In the genomic region with DNA sequence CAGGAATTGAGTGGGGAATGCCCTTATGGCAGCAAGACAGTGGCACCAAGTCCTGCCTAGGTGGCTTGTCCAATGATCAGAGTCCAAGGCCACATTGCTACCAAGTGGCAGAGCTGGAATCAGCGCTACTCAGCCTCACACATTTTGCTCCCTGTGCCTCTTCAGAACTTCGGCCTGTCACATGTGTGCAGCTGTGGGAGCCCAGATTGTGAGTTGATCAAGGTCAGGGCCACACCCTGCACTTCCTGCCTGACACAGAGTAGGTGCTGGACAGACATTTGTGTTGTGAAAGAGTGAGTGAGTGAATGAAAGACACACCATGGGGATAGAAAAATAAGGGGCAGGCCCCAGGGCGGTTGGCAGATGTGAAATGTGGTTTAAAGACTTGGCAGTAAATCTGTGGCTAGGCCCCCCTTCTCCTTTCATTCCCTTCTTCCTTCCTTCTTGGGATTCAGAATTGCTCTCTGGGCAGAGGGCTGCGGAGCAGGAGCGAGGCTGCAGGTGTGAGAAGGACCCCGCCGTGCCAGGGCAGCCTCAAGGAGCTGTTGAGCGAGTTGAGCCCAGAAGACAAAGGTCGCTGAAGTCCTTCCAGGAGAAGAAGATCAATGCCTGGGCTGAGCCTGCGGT, we compare ENCODE assay signal across 8 cellular contexts. TPM values are rescaled to one million over a fixed set of nuclear protein-coding genes. Genes with fewer than 3 reads are reported as not detected.
DNase-seq lines count a peak whose midpoint lies in the region; ATAC-seq and TF ChIP-seq lines count a peak whose summit lies in the region.

No MANE protein-coding gene starts in this region.

- H3K27ac Mint-ChIP-seq in T-helper 2 cell treated with Interferon-gamma antibody and Interleukin-4, amounts not matched to agents 5 μg/mL and 100 μg/mL, for 36 hours, result peak overlapping the region; percentile 84

- TF ChIP-seq CTCF in epithelial cell of esophagus (IDR thresholded peaks at IDR 0.05; ENCODE audit: insufficient read depth, low read depth, low read length, missing control alignments) (no peak), psoas muscle (IDR thresholded peaks at IDR 0.05) (no peak)

- no peaks in the 10 kb centered on the region for H3K27me3 Mint-ChIP-seq in T-helper 2 cell treated with Interferon-gamma antibody and Interleukin-4, amounts not matched to agents 5 μg/mL and 100 μg/mL, for 36 hours (ENCODE audit: low read depth)

- no peaks in the 10 kb centered on the region for H3K4me1 ChIP-seq in psoas muscle

- intact Hi-C loops in psoas muscle (cut with DNase I), result no loop called here

- no peaks in the 10 kb centered on the region for H3K36me3 ChIP-seq in psoas muscle (ENCODE audit: insufficient read depth in 1 of 2, low read depth in 1 of 2)

- 81 to 92% (median 83%) methylated on average over 8 to 10 of the region's 10 CpGs for WGBS in psoas muscle, 3 donors

- no peaks in the 10 kb centered on the region for H3K9me3 ChIP-seq in psoas muscle

- peak overlapping the region; percentile 59 for H3K4me3 Mint-ChIP-seq in T-helper 2 cell treated with Interferon-gamma antibody and Interleukin-4, amounts not matched to agents 5 μg/mL and 100 μg/mL, for 36 hours

- H3K4me3 ChIP-seq in epithelial cell of esophagus (ENCODE audit: low read length) (no peak overlapping the region), psoas muscle (no peak overlapping the region)

- H3K9me3 Mint-ChIP-seq in T-helper 2 cell treated with Interferon-gamma antibody and Interleukin-4, amounts not matched to agents 5 μg/mL and 100 μg/mL, for 36 hours, result no peaks in the 10 kb centered on the region

- no peaks in the 10 kb centered on the region for H3K36me3 Mint-ChIP-seq in T-helper 2 cell treated with Interferon-gamma antibody and Interleukin-4, amounts not matched to agents 5 μg/mL and 100 μg/mL, for 36 hours (ENCODE audit: low read depth)

- no peaks in the 10 kb centered on the region for H3K27me3 ChIP-seq in psoas muscle (ENCODE audit: insufficient read depth in 3 of 3, low read length in 2 of 3)

- peaks cover 28% of the 10 kb centered on the region for H3K4me1 Mint-ChIP-seq in T-helper 2 cell treated with Interferon-gamma antibody and Interleukin-4, amounts not matched to agents 5 μg/mL and 100 μg/mL, for 36 hours (ENCODE audit: low read depth)

- H3K27ac ChIP-seq in psoas muscle, result no peak overlapping the region

- ATAC-seq in psoas muscle (peak in 3 of 4 donors; percentile 52 to 69 (median 67)), GM21529 (IDR thresholded peaks at IDR 0.05; ENCODE audit: unreplicated experiment) (no peak), GM21390 (IDR thresholded peaks at IDR 0.05; ENCODE audit: unreplicated experiment) (no peak)

- DNase-seq in SIG-M5 treated with dmso at 0.1 percent for 504 hours (lab: John Stamatoyannopoulos, UW; ENCODE audit: unreplicated experiment) (peak; percentile 69), SIG-M5 (lab: John Stamatoyannopoulos, UW) (no peak), epithelial cell of esophagus (ENCODE audit: low read depth) (peak; percentile 57), psoas muscle (peak in 1 of 2 donors; percentile 59), amniotic stem cell (lab: John Stamatoyannopoulos, UW) (no peak)
- no peak for DNase-seq in T-helper 2 cell treated with Interferon-gamma antibody and Interleukin-4, amounts not matched to agents 5 μg/mL and 100 μg/mL, for 36 hours (ENCODE audit: low spot score)

RNA-seq across cellular contexts. Expression of a gene that starts 30.3 kb away (rescaled TPM):
- 1 to 10 TPM; 6.0 to 9.3 (median 7.3) TPM for total RNA-seq in psoas muscle
- 10 to 100 TPM in 1 of 3 donors, 1 to 10 TPM in 2; 6.7 to 11.7 (median 9.3) TPM for polyA plus RNA-seq in psoas muscle

Comparison
In these comparisons a context has a peak if more than half of its experiments do, and no peak if none do; other contexts are left out.
1. DNase-seq: peak in SIG-M5 treated with dmso at 0.1 percent for 504 hours (single experiment) and epithelial cell of esophagus (single experiment); none in SIG-M5 (single experiment), T-helper 2 cell treated with Interferon-gamma antibody and Interleukin-4, amounts not matched to agents 5 μg/mL and 100 μg/mL, for 36 hours (single experiment) and amniotic stem cell (single experiment).
2. ATAC-seq: peak in psoas muscle (3 of 4); none in GM21529 (single experiment) and GM21390 (single experiment).